ENCODE assay signal across 8 cellular contexts in the genomic region with DNA sequence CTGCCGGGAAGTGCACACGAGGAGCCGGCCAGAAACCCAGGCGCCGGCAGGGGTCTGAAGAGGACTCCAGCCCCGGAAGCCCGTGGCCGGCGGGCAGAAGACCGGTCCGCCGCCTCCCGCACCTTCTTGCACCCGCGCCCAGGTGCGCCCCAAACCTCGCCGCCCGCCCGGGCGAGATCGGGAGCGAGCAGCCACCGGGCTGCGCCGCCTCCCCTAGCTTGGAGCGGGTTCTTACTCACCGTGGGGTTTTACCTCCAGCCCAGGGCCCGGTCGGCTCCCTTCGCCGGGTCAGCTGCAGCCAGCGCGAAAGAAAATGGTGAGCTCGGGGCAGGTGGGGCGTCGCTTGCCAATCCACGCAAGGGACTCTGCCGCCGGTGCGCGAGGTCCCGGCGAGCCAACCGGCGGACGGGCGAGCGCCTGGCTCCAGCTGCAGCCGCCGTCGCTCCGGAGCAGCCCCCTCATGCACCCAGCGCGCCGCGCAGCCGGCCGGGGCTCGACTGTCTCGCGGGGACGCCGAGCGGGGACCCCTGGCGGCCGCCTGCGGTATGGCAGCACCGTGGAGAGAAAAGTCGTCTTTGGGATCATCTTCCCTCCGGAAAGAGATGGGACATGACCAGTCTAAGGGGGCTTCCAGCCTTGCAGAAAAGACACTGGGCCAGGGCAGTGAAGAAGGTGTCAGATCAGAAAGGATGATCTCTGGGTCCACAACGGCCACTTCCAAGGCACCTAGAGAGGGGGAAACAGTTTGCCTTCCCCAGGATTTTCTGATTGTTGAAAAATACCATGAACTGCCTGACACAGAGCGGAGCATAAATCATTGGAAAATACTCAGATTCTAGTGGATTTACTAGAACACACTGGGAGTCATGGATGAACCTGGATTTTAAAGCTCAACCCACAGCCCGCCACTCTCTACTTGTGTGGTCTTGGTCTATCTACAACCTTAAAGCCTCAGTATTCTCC. TPM values are rescaled to one million over a fixed set of nuclear protein-coding genes. Genes with fewer than 3 reads are reported as not detected.
DNase-seq lines count a peak whose midpoint lies in the region; ATAC-seq, FAIRE-seq and TF ChIP-seq lines count a peak whose summit lies in the region.

Gene MOB3B, minus strand, starts transcription at position 499 of the 963 bp plus-strand sequence. CDS start 74,264 bp downstream, outside the sequence.

- DNase-seq in GM12891 (ENCODE audit: insufficient read length, low spot score) (peak; percentile 74), NCI-H146 (lab: John Stamatoyannopoulos, UW) (peak; percentile 85), T47D (ENCODE audit: low read depth in 1 of 2, low spot score in 1 of 2) (peak; percentile 42 to 60), iPS-NIHi7 (ENCODE audit: extremely low spot score) (peak; percentile 83), small intestine (peak; percentile 74), dedifferentiated amniotic fluid mesenchymal stem cell (ENCODE audit: extremely low spot score) (no peak)

- no peaks in the 10 kb centered on the region for H3K9me3 ChIP-seq in small intestine (ENCODE audit: control insufficient read depth, low read depth)

- 3 to 5% (median 3%) methylated on average over 47 to 74 of the region's 74 CpGs for WGBS in small intestine, 3 donors

- no peaks in the 10 kb centered on the region for H3K27me3 ChIP-seq in small intestine (ENCODE audit: control insufficient read depth in 2 of 2, insufficient read depth in 2 of 2, low read length in 2 of 2)

- in situ Hi-C loops in T47D (cut with HindIII; ENCODE audit: low pct_unique_long_range_greater_than_20kb, low sequenced_read_pairs) = no loop called here

- peak within 1 kb of the TSS; percentile 86 to 94 for H3K27ac ChIP-seq in small intestine (ENCODE audit: low read depth in 1 of 2, low read length in 1 of 2)

- peak; percentile 72 for ATAC-seq in HG02759 (IDR thresholded peaks at IDR 0.05; ENCODE audit: unreplicated experiment)

- no peaks in the 10 kb centered on the region for H3K36me3 ChIP-seq in small intestine (ENCODE audit: control insufficient read depth in 2 of 2, insufficient read depth in 2 of 2, low read length in 2 of 2)

- TF ChIP-seq POLR2A in GM12891 (IDR thresholded peaks at IDR 0.05; ENCODE audit: low read depth, low read length) = no peak

- FAIRE-seq in GM12891 (lab: Jason Lieb, UNC) = peak; percentile 90
- FAIRE-seq in small intestine (lab: Jason Lieb, UNC) = no peak

- peak; percentile 92 for TF ChIP-seq CTCF in WI38 (IDR thresholded peaks at IDR 0.05; ENCODE audit: low read depth, low read length)

- peaks cover under 1 to 2% of the 10 kb centered on the region in 2 donors for H3K4me1 ChIP-seq in small intestine (ENCODE audit: control insufficient read depth in 2 of 2, insufficient read depth in 1 of 2, low read depth in 1 of 2, low read length in 1 of 2)

- H3K4me3 ChIP-seq in WI38 (ENCODE audit: low read depth, low read length) (peak within 1 kb of the TSS; percentile 61), small intestine (ENCODE audit: low read depth in 1 of 2, low read length in 2 of 2) (peak within 1 kb of the TSS; percentile 75 to 89)

TF ChIP-seq in GM12891, 5 proteins besides CTCF, POLR2A, EP300 and RAD21:
- TF ChIP-seq POLR2AphosphoS5 (IDR thresholded peaks at IDR 0.05; ENCODE audit: low read depth, low read length) (no peak), POU2F2 (IDR thresholded peaks at IDR 0.05; ENCODE audit: low read depth, low read length) (no peak), PAX5 (IDR thresholded peaks at IDR 0.05; ENCODE audit: insufficient read depth, low read length, severe bottlenecking) (no peak), TAF1 (IDR thresholded peaks at IDR 0.05; ENCODE audit: low read depth, low read length) (no peak), SPI1 (IDR thresholded peaks at IDR 0.05; ENCODE audit: low read depth, low read length) (no peak)
TF ChIP-seq in GM12891: peak in this region for 0.

RNA-seq across cellular contexts. Expression of gene MOB3B, which starts in this region (rescaled TPM):
- polyA plus RNA-seq in GM12891 (2012; ENCODE audit: low read depth, missing spikeins) = 0.36 TPM
- 10 to 100 TPM; 16.9 to 21.3 (median 18.1) TPM for polyA plus RNA-seq in small intestine
